ENCODE assay signal across 9 cellular contexts in the genomic region with DNA sequence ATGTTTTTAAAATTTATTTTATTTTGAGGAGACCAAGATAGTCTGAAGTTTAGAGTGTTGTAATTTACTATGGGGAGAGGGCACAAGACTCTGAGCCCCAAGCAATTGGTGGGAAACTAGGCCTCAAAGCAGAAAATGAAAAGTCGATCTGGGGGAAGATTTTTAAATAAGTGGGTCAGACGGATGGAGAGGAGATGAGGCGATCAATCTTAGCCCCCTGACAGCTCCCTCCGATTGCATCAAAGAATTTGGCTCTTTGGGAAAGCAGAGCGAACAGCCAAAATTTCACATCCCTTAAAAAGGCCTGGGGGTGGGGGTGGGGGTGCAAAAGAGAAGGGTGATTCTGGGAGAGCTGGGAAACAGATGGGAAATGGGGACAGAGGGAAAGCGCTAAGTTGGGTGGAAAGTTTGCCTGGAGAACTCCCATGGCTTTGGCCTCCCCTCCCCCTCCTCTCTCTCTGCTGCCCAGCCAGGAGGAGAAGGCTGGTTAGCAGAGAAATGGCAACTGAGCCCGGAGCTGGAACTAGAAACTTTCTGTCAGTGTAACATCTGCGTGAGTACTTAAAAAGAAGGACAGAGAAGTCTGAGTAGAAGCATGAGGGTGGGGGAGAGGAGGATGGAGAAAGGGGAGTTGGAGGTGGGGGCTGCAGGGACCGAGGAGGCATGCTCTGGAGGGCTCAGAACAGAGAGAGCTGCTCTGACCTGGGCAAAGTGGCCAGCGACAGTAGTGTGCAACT. TPM values are rescaled to one million over a fixed set of nuclear protein-coding genes. Genes with fewer than 3 reads are reported as not detected.
A peak's percentile ranks its signal among the peaks of the same experiment; 100 is the strongest.
DNase-seq lines count a peak whose midpoint lies in the region; ATAC-seq and TF ChIP-seq lines count a peak whose summit lies in the region.
"Had no signal": no experiment of that assay in that cellular context is flagged by ENCODE, and none has a peak within 500 bp of the region (broad histone marks: within the 10 kb centered on the region; RNA-seq: fewer than 3 reads in every experiment).

No MANE protein-coding gene starts in this region.

- peaks cover 86% of the 10 kb centered on the region for H3K27me3 Mint-ChIP-seq in progenitor cell of endocrine pancreas

- peak overlapping the region; percentile 95 for H3K4me3 ChIP-seq in Loucy (ENCODE audit: low read length, poor library complexity, severe bottlenecking)
- H3K4me3 ChIP-seq in brain microvascular endothelial cell (ENCODE audit: low read depth, low read length): peak overlapping the region; percentile 17

- H4K20me1 ChIP-seq in Loucy (ENCODE audit: insufficient read depth, low read length, poor library complexity, severe bottlenecking): peaks cover 25% of the 10 kb centered on the region

- H3K36me3 ChIP-seq in Loucy (ENCODE audit: insufficient read depth, low read length): peaks cover 30% of the 10 kb centered on the region
- H3K36me3 ChIP-seq in brain microvascular endothelial cell (replicated peaks): no peaks in the 10 kb centered on the region

- peaks cover 10% of the 10 kb centered on the region for H3K36me3 Mint-ChIP-seq in progenitor cell of endocrine pancreas (ENCODE audit: insufficient read depth)

- TF ChIP-seq CTCF in Loucy (conservative IDR thresholded peaks at IDR 0.05; ENCODE audit: low read length): no peak
- TF ChIP-seq CTCF in brain microvascular endothelial cell (IDR thresholded peaks at IDR 0.05; ENCODE audit: low read depth, low read length, missing control alignments): no peak
- no peak for TF ChIP-seq CTCF in progenitor cell of endocrine pancreas (IDR thresholded peaks at IDR 0.05; ENCODE audit: unreplicated experiment)

- H3K79me2 ChIP-seq in Loucy (ENCODE audit: insufficient read depth, low read length): peaks cover 95% of the 10 kb centered on the region

- H3K4me1 ChIP-seq in Loucy (ENCODE audit: insufficient read depth, low read length, poor library complexity, severe bottlenecking): peaks cover 45% of the 10 kb centered on the region

- H3K27ac Mint-ChIP-seq in progenitor cell of endocrine pancreas: peak overlapping the region; percentile 31

- H3K9me3 ChIP-seq in Loucy (ENCODE audit: insufficient read depth, low read depth, low read length): no peaks in the 10 kb centered on the region

- H3K27me3 ChIP-seq in Loucy (ENCODE audit: insufficient read depth, low read length, poor library complexity, severe bottlenecking) (peaks cover 26% of the 10 kb centered on the region), brain microvascular endothelial cell (replicated peaks) (peaks cover 88% of the 10 kb centered on the region)

- peak overlapping the region; percentile 96 for H3K4me2 ChIP-seq in Loucy (ENCODE audit: low read depth, low read length, poor library complexity, severe bottlenecking)

- in situ Hi-C loops in brain microvascular endothelial cell (cut with HindIII; ENCODE audit: low pct_ligation_motif_present, low sequenced_read_pairs): no loop called here

- no peak overlapping the region for H2AFZ ChIP-seq in Loucy (ENCODE audit: low read length)

- no peak overlapping the region for H3K27ac ChIP-seq in brain microvascular endothelial cell

- ATAC-seq in HG03520 (IDR thresholded peaks at IDR 0.05; ENCODE audit: unreplicated experiment): no peak
- ATAC-seq in HG02623 (IDR thresholded peaks at IDR 0.05; ENCODE audit: unreplicated experiment): no peak

- DNase-seq in brain microvascular endothelial cell (no peak), progenitor cell of endocrine pancreas (ENCODE audit: low spot score, unreplicated experiment) (no peak), cortex of kidney (lab: John Stamatoyannopoulos, UW) (no peak)
- DNase-seq: activated gamma-delta T cell treated with Interleukin-2 at 50 U/mL for 16 hours, NCI-H1048 had no signal

- peak overlapping the region; percentile 98 for H3K9ac ChIP-seq in Loucy (ENCODE audit: low read depth, low read length, poor library complexity, severe bottlenecking)

- no peaks in the 10 kb centered on the region for H3K9me2 ChIP-seq in Loucy (replicated peaks; ENCODE audit: low read depth, low read length)

- H3K4me3 Mint-ChIP-seq in progenitor cell of endocrine pancreas (ENCODE audit: low read depth): peak overlapping the region; percentile 35

- peaks cover 30% of the 10 kb centered on the region for H3F3A ChIP-seq in Loucy (ENCODE audit: low read depth)

- peaks cover 41% of the 10 kb centered on the region for H3K4me1 Mint-ChIP-seq in progenitor cell of endocrine pancreas (ENCODE audit: low read depth)

- H3K9me3 Mint-ChIP-seq in progenitor cell of endocrine pancreas (ENCODE audit: low read depth): no peaks in the 10 kb centered on the region

RNA-seq across cellular contexts. Expression of gene HOXB2, which starts 1.4 kb away (rescaled TPM):
- 15.2 and 19.8 TPM in 2 replicates for total RNA-seq in progenitor cell of endocrine pancreas
- total RNA-seq: osteocyte had no signal

RNA-seq across cellular contexts. Expression of gene HOXB1, which starts 15.5 kb away (rescaled TPM):
- 0.96 and 2.2 TPM in 2 replicates for total RNA-seq in progenitor cell of endocrine pancreas
- total RNA-seq: osteocyte had no signal

RNA-seq across cellular contexts. Expression of gene HOXB4, which starts 31.8 kb away (rescaled TPM):
- 3.4 and 6.0 TPM in 2 replicates for total RNA-seq in progenitor cell of endocrine pancreas
- total RNA-seq: osteocyte had no signal

RNA-seq across cellular contexts. Expression of gene HOXB3, which starts 43.7 kb away (rescaled TPM):
- total RNA-seq in progenitor cell of endocrine pancreas: 19.4 and 32.1 TPM in 2 replicates

RNA-seq across cellular contexts. Expression of gene HOXB5, which starts 47.2 kb away (rescaled TPM):
- total RNA-seq in progenitor cell of endocrine pancreas: 2.1 and 5.6 TPM in 2 replicates
- total RNA-seq: osteocyte had no signal
